Comparison of ENCODE assay signal across 8 cellular contexts in the genomic region with DNA sequence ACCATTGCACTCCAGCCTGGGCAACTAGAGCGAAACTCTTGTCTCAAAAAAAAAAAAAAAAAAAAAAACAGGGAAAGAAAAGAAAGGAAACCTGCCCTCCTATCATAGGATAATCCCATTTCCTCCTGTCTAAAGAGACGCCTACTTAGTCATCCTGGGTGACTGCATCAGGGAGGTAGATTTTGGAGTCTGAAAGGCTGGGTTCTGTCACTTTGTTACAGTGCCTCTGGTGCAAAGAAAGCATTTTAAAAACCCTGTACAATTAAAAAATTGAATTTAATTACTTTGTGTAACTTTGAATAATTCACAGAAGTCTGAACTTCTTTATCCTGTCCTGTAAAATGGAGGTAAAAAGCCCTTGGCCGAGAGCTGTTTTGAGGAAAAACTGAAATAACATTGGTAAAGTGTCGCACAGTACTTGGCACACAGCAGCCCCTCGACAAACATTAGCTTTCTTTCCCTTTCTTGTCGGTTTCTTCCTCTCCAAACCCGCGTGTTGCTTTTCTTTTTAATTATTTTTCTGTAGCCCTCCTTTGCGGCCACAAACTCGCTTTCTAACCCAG. TPM values are rescaled to one million over a fixed set of nuclear protein-coding genes. Genes with fewer than 3 reads are reported as not detected.
DNase-seq lines count a peak whose midpoint lies in the region; ATAC-seq and TF ChIP-seq lines count a peak whose summit lies in the region.

No MANE protein-coding gene starts in this region.

- peaks cover under 1% of the 10 kb centered on the region for H3K4me1 ChIP-seq in iPS-18a (ENCODE audit: control insufficient read depth, low read depth, low read length)
- H3K4me1 ChIP-seq in stomach smooth muscle (ENCODE audit: control insufficient read depth, insufficient read depth, low read length): peaks cover 9% of the 10 kb centered on the region

- H3K4me3 Mint-ChIP-seq in HFFc6: peak overlapping the region; percentile 98
- H3K4me3 Mint-ChIP-seq in activated T-helper 2 cell treated with anti-CD3 and anti-CD28 coated beads, Interferon-gamma antibody, Interleukin-2, Interleukin-4, amounts not matched to agents 10 μg/mL and 5 μg/mL and 100 μg/mL, durations not matched to agents 14 hours and 24 hours and 36 hours (ENCODE audit: low read depth): peak overlapping the region; percentile 94

- peak overlapping the region; percentile 78 for H3K4me3 ChIP-seq in iPS-18a (ENCODE audit: low read length)
- peak overlapping the region; percentile 88 to 91 for H3K4me3 ChIP-seq in stomach smooth muscle (ENCODE audit: low read length in 2 of 2)

- H3K36me3 Mint-ChIP-seq in HFFc6 (ENCODE audit: low read depth): peaks cover 13% of the 10 kb centered on the region
- H3K36me3 Mint-ChIP-seq in activated T-helper 2 cell treated with anti-CD3 and anti-CD28 coated beads, Interferon-gamma antibody, Interleukin-2, Interleukin-4, amounts not matched to agents 10 μg/mL and 5 μg/mL and 100 μg/mL, durations not matched to agents 14 hours and 24 hours and 36 hours (ENCODE audit: low read depth): peaks cover 35% of the 10 kb centered on the region

- peak overlapping the region; percentile 96 for H3K27ac Mint-ChIP-seq in HFFc6
- H3K27ac Mint-ChIP-seq in activated T-helper 2 cell treated with anti-CD3 and anti-CD28 coated beads, Interferon-gamma antibody, Interleukin-2, Interleukin-4, amounts not matched to agents 10 μg/mL and 5 μg/mL and 100 μg/mL, durations not matched to agents 14 hours and 24 hours and 36 hours: peak overlapping the region; percentile 99

- DNase-seq in AG08395 (ENCODE audit: low spot score) (peak; percentile 35), HFFc6 (peak; percentile 57)
- no peak for DNase-seq in activated T-helper 2 cell treated with anti-CD3 and anti-CD28 coated beads, Interferon-gamma antibody, Interleukin-2, Interleukin-4, amounts not matched to agents 10 μg/mL and 5 μg/mL and 100 μg/mL, durations not matched to agents 14 hours and 24 hours and 36 hours (ENCODE audit: low spot score)

- no peaks in the 10 kb centered on the region for H3K9me3 ChIP-seq in iPS-18a (ENCODE audit: control insufficient read depth, low read depth, low read length)
- no peaks in the 10 kb centered on the region for H3K9me3 ChIP-seq in stomach smooth muscle (ENCODE audit: control insufficient read depth in 2 of 2, low read length in 2 of 2)

- H3K27ac ChIP-seq in iPS-18a (ENCODE audit: low read length) (no peak overlapping the region), stomach smooth muscle (ENCODE audit: low read length) (peak overlapping the region; percentile 73)

- TF ChIP-seq CTCF in HFFc6 (IDR thresholded peaks at IDR 0.05): no peak

- H3K36me3 ChIP-seq in iPS-18a (ENCODE audit: control insufficient read depth, low read depth, low read length): no peaks in the 10 kb centered on the region
- no peaks in the 10 kb centered on the region for H3K36me3 ChIP-seq in stomach smooth muscle (ENCODE audit: control insufficient read depth in 2 of 2, insufficient read depth in 2 of 2, low read length in 2 of 2)

- H3K27me3 ChIP-seq in iPS-18a (ENCODE audit: control insufficient read depth, insufficient read depth, low read length) (no peaks in the 10 kb centered on the region), stomach smooth muscle (ENCODE audit: control insufficient read depth in 1 of 2, insufficient read depth in 2 of 2, low read length in 2 of 2) (no peaks in the 10 kb centered on the region)

- no peak for ATAC-seq in HG03095 (IDR thresholded peaks at IDR 0.05; ENCODE audit: unreplicated experiment)
- no peak for ATAC-seq in HG03469 (IDR thresholded peaks at IDR 0.05; ENCODE audit: unreplicated experiment)
- ATAC-seq in GM21526 (IDR thresholded peaks at IDR 0.05; ENCODE audit: low FRiP score, unreplicated experiment): no peak

- intact Hi-C loops in activated T-helper 2 cell treated with anti-CD3 and anti-CD28 coated beads, Interferon-gamma antibody, Interleukin-2, Interleukin-4, amounts not matched to agents 10 μg/mL and 5 μg/mL and 100 μg/mL, durations not matched to agents 14 hours and 24 hours and 36 hours (cut with micrococcal nuclease): loop anchor here (2.0 to 5.0 kb wide), 3 partner anchors 36 to 68 kb away; a partner anchor contains a TSS

- H3K9me3 Mint-ChIP-seq in HFFc6: no peaks in the 10 kb centered on the region
- no peaks in the 10 kb centered on the region for H3K9me3 Mint-ChIP-seq in activated T-helper 2 cell treated with anti-CD3 and anti-CD28 coated beads, Interferon-gamma antibody, Interleukin-2, Interleukin-4, amounts not matched to agents 10 μg/mL and 5 μg/mL and 100 μg/mL, durations not matched to agents 14 hours and 24 hours and 36 hours

- peaks cover 2% of the 10 kb centered on the region; the same call in 1 of the 2 replicates for H3K27me3 Mint-ChIP-seq in HFFc6 (ENCODE audit: insufficient read depth)
- H3K27me3 Mint-ChIP-seq in activated T-helper 2 cell treated with anti-CD3 and anti-CD28 coated beads, Interferon-gamma antibody, Interleukin-2, Interleukin-4, amounts not matched to agents 10 μg/mL and 5 μg/mL and 100 μg/mL, durations not matched to agents 14 hours and 24 hours and 36 hours (ENCODE audit: low read depth): no peaks in the 10 kb centered on the region

- peaks cover 17% of the 10 kb centered on the region for H3K4me1 Mint-ChIP-seq in HFFc6 (ENCODE audit: low read depth)
- peaks cover 28% of the 10 kb centered on the region for H3K4me1 Mint-ChIP-seq in activated T-helper 2 cell treated with anti-CD3 and anti-CD28 coated beads, Interferon-gamma antibody, Interleukin-2, Interleukin-4, amounts not matched to agents 10 μg/mL and 5 μg/mL and 100 μg/mL, durations not matched to agents 14 hours and 24 hours and 36 hours (ENCODE audit: low read depth)

- H3K9ac ChIP-seq in iPS-18a (ENCODE audit: low read length): peak overlapping the region; percentile 68
- H3K9ac ChIP-seq in stomach smooth muscle (ENCODE audit: low read length in 2 of 2): peak overlapping the region; percentile 84 to 92

RNA-seq across cellular contexts. Expression of a gene that starts 0.7 kb away (rescaled TPM):
- 10 to 100 TPM; 78.5 to 94.9 (median 92.2) TPM for total RNA-seq in HFFc6 (2021; fragmentation: NEBNext Ultra II Directional; extraction: Animal tissue kit (Norgen Biotek cat#: 25700))
- 179 and 195 TPM in 2 replicates for total RNA-seq in activated T-helper 2 cell treated with anti-CD3 and anti-CD28 coated beads, Interferon-gamma antibody, Interleukin-2, Interleukin-4, amounts not matched to agents 10 μg/mL and 5 μg/mL and 100 μg/mL, durations not matched to agents 14 hours and 24 hours and 36 hours

RNA-seq across cellular contexts. Expression of a gene that starts 40.2 kb away (rescaled TPM):
- total RNA-seq in HFFc6 (2021; fragmentation: NEBNext Ultra II Directional; extraction: Animal tissue kit (Norgen Biotek cat#: 25700)): not detected
- 221 and 232 TPM in 2 replicates for total RNA-seq in activated T-helper 2 cell treated with anti-CD3 and anti-CD28 coated beads, Interferon-gamma antibody, Interleukin-2, Interleukin-4, amounts not matched to agents 10 μg/mL and 5 μg/mL and 100 μg/mL, durations not matched to agents 14 hours and 24 hours and 36 hours

RNA-seq across cellular contexts. Expression of a gene that starts 44.2 kb away (rescaled TPM):
- total RNA-seq in HFFc6 (2021; fragmentation: NEBNext Ultra II Directional; extraction: Animal tissue kit (Norgen Biotek cat#: 25700)): 1 to 10 TPM; 1.1 to 2.1 (median 1.5) TPM
- 0.78 and 0.80 TPM in 2 replicates for total RNA-seq in activated T-helper 2 cell treated with anti-CD3 and anti-CD28 coated beads, Interferon-gamma antibody, Interleukin-2, Interleukin-4, amounts not matched to agents 10 μg/mL and 5 μg/mL and 100 μg/mL, durations not matched to agents 14 hours and 24 hours and 36 hours

RNA-seq across cellular contexts. Expression of a gene that starts 44.8 kb away (rescaled TPM):
- 10 to 100 TPM in 4 of 6 experiments, 1 to 10 TPM in 2; 7.8 to 12.8 (median 11.4) TPM for total RNA-seq in HFFc6 (2021; fragmentation: NEBNext Ultra II Directional; extraction: Animal tissue kit (Norgen Biotek cat#: 25700))
- 42.5 and 45.0 TPM in 2 replicates for total RNA-seq in activated T-helper 2 cell treated with anti-CD3 and anti-CD28 coated beads, Interferon-gamma antibody, Interleukin-2, Interleukin-4, amounts not matched to agents 10 μg/mL and 5 μg/mL and 100 μg/mL, durations not matched to agents 14 hours and 24 hours and 36 hours

Comparison
In these comparisons a context has a peak if more than half of its experiments do, and no peak if none do; other contexts are left out.
1. RNA of a gene that starts 40.2 kb away (total RNA-seq): 221 to 232 TPM in activated T-helper 2 cell treated with anti-CD3 and anti-CD28 coated beads, Interferon-gamma antibody, Interleukin-2, Interleukin-4, amounts not matched to agents 10 μg/mL and 5 μg/mL and 100 μg/mL, durations not matched to agents 14 hours and 24 hours and 36 hours; not detected in HFFc6; every median in the first group is over 100 times any median in the second.